In the genomic region with DNA sequence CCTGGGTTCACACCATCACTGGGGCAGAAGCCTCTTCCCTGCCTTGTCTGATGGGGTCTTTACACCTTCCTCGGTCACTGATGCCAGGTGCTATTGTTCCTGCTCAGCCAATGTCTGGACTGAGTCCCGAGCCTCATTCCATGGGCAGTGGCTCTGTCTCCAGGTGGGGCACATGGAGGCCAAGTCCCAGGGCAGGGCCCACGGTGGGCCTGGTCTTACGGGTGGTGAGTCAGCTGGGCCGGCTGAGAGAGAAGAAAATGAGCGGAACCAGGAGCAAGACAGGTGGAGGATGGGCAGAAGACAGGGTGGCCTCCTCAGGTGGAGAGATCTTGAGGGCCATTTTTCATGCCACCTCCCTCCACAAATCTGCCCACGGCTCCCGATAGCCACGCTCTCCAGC, we compare ENCODE assay signal across 22 cellular contexts.
"Had no signal": no experiment of that assay in that cellular context is flagged by ENCODE, and none has a peak within 500 bp of the region (broad histone marks: within the 10 kb centered on the region; RNA-seq: fewer than 3 reads in every experiment).

No MANE protein-coding gene starts in this region.

- H3K27ac ChIP-seq: esophagus squamous epithelium, gastrocnemius medialis, psoas muscle, skin epidermis, VCaP had no signal

- H3K27me3 ChIP-seq: dorsolateral prefrontal cortex, gastrocnemius medialis had no signal

- DNase-seq: activated CD4-positive, alpha-beta memory T cell treated with anti-CD3 and anti-CD28 coated beads, Interleukin-2, amount 10 ng/mL, durations not matched to agents 7 days and 5 days; activated CD4-positive, alpha-beta T cell treated with anti-CD3 and anti-CD28 coated beads, Interleukin-2, amount 10 ng/mL, durations not matched to agents 24 days and 14 days; activated CD8-positive, alpha-beta memory T cell treated with anti-CD3 and anti-CD28 coated beads, Interleukin-2, amount 10 ng/mL, durations not matched to agents 7 days and 5 days; activated T-cell treated with anti-CD3 and anti-CD28 coated beads, Interleukin-2, amount 50 U/mL, for 1 hour; caudate nucleus; effector memory CD8-positive, alpha-beta T cell; esophagus squamous epithelium; gastrocnemius medialis; left colon; stimulated activated CD4-positive, alpha-beta T cell treated with anti-CD3 and anti-CD28 coated beads, Interleukin-2, amount 100 ng/mL, for 24 hours; trophoblast cell had no signal

- H3K9me3 ChIP-seq: esophagus squamous epithelium, gastrocnemius medialis, psoas muscle had no signal

- H3K4me3 ChIP-seq: dorsolateral prefrontal cortex, esophagus squamous epithelium, gastrocnemius medialis, psoas muscle, skin epidermis had no signal

- ATAC-seq: activated CD4-positive, CD25-positive, alpha-beta regulatory T cell treated with anti-CD3 and anti-CD28 coated beads, Interleukin-2, amount 50 U/mL, for 24 hours; activated CD8-positive, alpha-beta memory T cell treated with anti-CD3 and anti-CD28 coated beads, Interleukin-2, amount 10 ng/mL, durations not matched to agents 7 days and 5 days; activated naive CD4-positive, alpha-beta T cell treated with anti-CD3 and anti-CD28 coated beads, Interleukin-2, amount 50 U/mL, for 72 hours; effector memory CD8-positive, alpha-beta T cell; gastrocnemius medialis; left colon; naive thymus-derived CD8-positive, alpha-beta T cell; psoas muscle; right cardiac atrium; SK-N-SH treated with all-trans-retinoic acid at 6 μM for 48 hours; stimulated activated effector memory CD8-positive, alpha-beta T cell treated with anti-CD3 and anti-CD28 coated beads, Interleukin-12 subunit alpha, Interleukin-12 subunit beta, amount 100 ng/mL, for 72 hours; stimulated activated naive CD8-positive, alpha-beta T cell treated with anti-CD3 and anti-CD28 coated beads, Interleukin-15, amount 100 ng/mL, for 72 hours had no signal

- H3K36me3 ChIP-seq: esophagus squamous epithelium, gastrocnemius medialis had no signal
